In genomic region chr22:22372063-22372462, GRCh38 we compare ENCODE assay signal across 13 cellular contexts.
DNase-seq lines count a peak whose midpoint lies in the region; ATAC-seq and TF ChIP-seq lines count a peak whose summit lies in the region.
"Had no signal": no experiment of that assay in that cellular context is flagged by ENCODE, and none has a peak within 500 bp of the region (broad histone marks: within the 10 kb centered on the region; RNA-seq: fewer than 3 reads in every experiment).

No MANE protein-coding gene starts in this region.

- 0 out of 22 replicates have a peak, but pooled peaks cover 0 to 4% (median 0%) of the 10 kb centered on the region in 11 experiments for H4K20me1 ChIP-seq in BLaER1 treated with 17β-estradiol and CSF1 and Interleukin-3, amounts not matched to agents 10 nM and 100 nM
- H4K20me1 ChIP-seq in OCI-LY7 (ENCODE audit: insufficient read depth, low read length): no peaks in the 10 kb centered on the region

- TF ChIP-seq POLR2A in thyroid gland (IDR thresholded peaks at IDR 0.05) (no peak), gastrocnemius medialis (IDR thresholded peaks at IDR 0.05) (no peak)

- POLR2A ChIA-PET in OCI-LY7 (lab: Charles Lee): no interaction called here

- H3K4me1 Mint-ChIP-seq in osteocyte (ENCODE audit: unreplicated experiment): no peaks in the 10 kb centered on the region
- H3K4me1 Mint-ChIP-seq: CD8-positive, alpha-beta memory T cell had no signal

- H3K9me3 ChIP-seq in BLaER1 treated with 17β-estradiol and CSF1 and Interleukin-3, amounts not matched to agents 10 nM and 100 nM (replicated peaks in 1 of 11): no peaks in the 10 kb centered on the region
- H3K9me3 ChIP-seq in OCI-LY7 (ENCODE audit: low read length) (no peaks in the 10 kb centered on the region), thyroid gland (no peaks in the 10 kb centered on the region), gastrocnemius medialis (no peaks in the 10 kb centered on the region)
- H3K9me3 ChIP-seq: BE2C, Caco-2 had no signal

- H3K27ac ChIP-seq in BLaER1 treated with 17β-estradiol and CSF1 and Interleukin-3, amounts not matched to agents 10 nM and 100 nM: peak overlapping the region in 1 of 11 experiments; percentile 74; a peak in 1 of 22 replicates
- H3K27ac ChIP-seq in OCI-LY7 (ENCODE audit: low read depth, low read length, poor library complexity, severe bottlenecking): no peak overlapping the region
- H3K27ac ChIP-seq in thyroid gland: no peak overlapping the region
- no peak overlapping the region for H3K27ac ChIP-seq in gastrocnemius medialis

- peak overlapping the region; percentile 48; the same call in 1 of the 2 replicates for H2AFZ ChIP-seq in OCI-LY7 (ENCODE audit: low read length)

- DNase-seq in OCI-LY7 (ENCODE audit: low spot score): no peak
- peak; percentile 44 for DNase-seq in osteocyte (ENCODE audit: extremely low spot score, unreplicated experiment)
- no peak for DNase-seq in OCI-M1 (lab: John Stamatoyannopoulos, UW)
- DNase-seq in thyroid gland: no peak
- DNase-seq in gastrocnemius medialis: no peak
- no peak for DNase-seq in NCI-H774 (lab: John Stamatoyannopoulos, UW)
- DNase-seq: BE2C; Caco-2; CD8-positive, alpha-beta memory T cell; DND-41; GF-D8 had no signal

- no peaks in the 10 kb centered on the region for H3K36me3 ChIP-seq in BLaER1 treated with 17β-estradiol and CSF1 and Interleukin-3, amounts not matched to agents 10 nM and 100 nM
- H3K36me3 ChIP-seq in OCI-LY7 (ENCODE audit: insufficient read depth, low read length) (no peaks in the 10 kb centered on the region), thyroid gland (no peaks in the 10 kb centered on the region), gastrocnemius medialis (no peaks in the 10 kb centered on the region)
- H3K36me3 ChIP-seq: BE2C had no signal

- in situ Hi-C loops in gastrocnemius medialis (cut with MboI; ENCODE audit: low sequenced_read_pairs in 4 of 4): no loop called here

- CTCF ChIA-PET in OCI-LY7 (lab: Charles Lee; ENCODE audit: unreplicated experiment): no interaction called here

- H3K36me3 Mint-ChIP-seq in osteocyte (ENCODE audit: unreplicated experiment): no peaks in the 10 kb centered on the region
- H3K36me3 Mint-ChIP-seq: CD8-positive, alpha-beta memory T cell had no signal

- BruUV-seq in OCI-LY7 (replicated peaks; lab: Mats Ljungman, UMichigan): no TSS peak

- TF ChIP-seq CTCF in OCI-LY7 (conservative IDR thresholded peaks at IDR 0.05; ENCODE audit: low read length) (no peak), osteocyte (IDR thresholded peaks at IDR 0.05) (no peak), thyroid gland (IDR thresholded peaks at IDR 0.05) (no peak), gastrocnemius medialis (IDR thresholded peaks at IDR 0.05 in 4 of 5, conservative IDR thresholded peaks at IDR 0.05 in 1 of 5) (no peak)

- H3K27me3 ChIP-seq in BLaER1 treated with 17β-estradiol and CSF1 and Interleukin-3, amounts not matched to agents 10 nM and 100 nM: no peaks in the 10 kb centered on the region
- no peaks in the 10 kb centered on the region for H3K27me3 ChIP-seq in thyroid gland
- H3K27me3 ChIP-seq in gastrocnemius medialis: peaks cover 0 to 4% (median 0%) of the 10 kb centered on the region in 3 donors

- no peak overlapping the region for H3K4me3 ChIP-seq in BLaER1 treated with 17β-estradiol and CSF1 and Interleukin-3, amounts not matched to agents 10 nM and 100 nM
- H3K4me3 ChIP-seq in OCI-LY7 (ENCODE audit: low read depth, low read length, poor library complexity, severe bottlenecking) (no peak overlapping the region), thyroid gland (replicated peaks in 1 of 3) (no peak overlapping the region), gastrocnemius medialis (no peak overlapping the region)

- WGBS in thyroid gland, 2 donors: 88 to 96% methylated on average over 7 of the region's 7 CpGs

- H3K9me3 Mint-ChIP-seq in osteocyte (ENCODE audit: unreplicated experiment): no peaks in the 10 kb centered on the region
- H3K9me3 Mint-ChIP-seq: CD8-positive, alpha-beta memory T cell had no signal

- H3K9ac ChIP-seq in BLaER1 treated with 17β-estradiol and CSF1 and Interleukin-3, amounts not matched to agents 10 nM and 100 nM: no peak overlapping the region

- peaks cover 27 to 99% (median 86%) of the 10 kb centered on the region in 10 experiments for H3K4me1 ChIP-seq in BLaER1 treated with 17β-estradiol and CSF1 and Interleukin-3, amounts not matched to agents 10 nM and 100 nM
- H3K4me1 ChIP-seq in OCI-LY7 (ENCODE audit: insufficient read depth, low read length, poor library complexity, severe bottlenecking) (peaks cover 91% of the 10 kb centered on the region), thyroid gland (no peaks in the 10 kb centered on the region), gastrocnemius medialis (no peaks in the 10 kb centered on the region)
- H3K4me1 ChIP-seq: BE2C, Caco-2 had no signal

- ATAC-seq in gastrocnemius medialis: no peak
- ATAC-seq: HCT116 had no signal

- H3K9me2 ChIP-seq in OCI-LY7 (ENCODE audit: insufficient read depth, low read length): no peaks in the 10 kb centered on the region

- intact Hi-C loops in OCI-LY7 (cut with micrococcal nuclease; ENCODE audit: unreplicated experiment) (no loop called here), thyroid gland (cut with DNase I) (no loop called here), gastrocnemius medialis (cut with DNase I; ENCODE audit: low total_unique reads) (no loop called here)

- no peaks in the 10 kb centered on the region for H3K79me2 ChIP-seq in OCI-LY7 (ENCODE audit: insufficient read depth, low read depth, low read length)

- no peak overlapping the region for H3K4me3 Mint-ChIP-seq in osteocyte (ENCODE audit: unreplicated experiment)
- H3K4me3 Mint-ChIP-seq: CD8-positive, alpha-beta memory T cell had no signal

- peaks cover 53% of the 10 kb centered on the region for H3K27me3 Mint-ChIP-seq in osteocyte (ENCODE audit: unreplicated experiment)

- no peak overlapping the region for H3K27ac Mint-ChIP-seq in osteocyte (ENCODE audit: unreplicated experiment)
- H3K27ac Mint-ChIP-seq: CD8-positive, alpha-beta memory T cell had no signal

- H3K4me2 ChIP-seq in BLaER1 treated with 17β-estradiol and CSF1 and Interleukin-3, amounts not matched to agents 10 nM and 100 nM: peak overlapping the region in 8 of 11 experiments; percentile 54 to 95 (median 88); a peak in 17 of 22 replicates
- no peak overlapping the region for H3K4me2 ChIP-seq in OCI-LY7 (ENCODE audit: low read length)
